8 cellular contexts compared by ENCODE assay signal in the genomic region with DNA sequence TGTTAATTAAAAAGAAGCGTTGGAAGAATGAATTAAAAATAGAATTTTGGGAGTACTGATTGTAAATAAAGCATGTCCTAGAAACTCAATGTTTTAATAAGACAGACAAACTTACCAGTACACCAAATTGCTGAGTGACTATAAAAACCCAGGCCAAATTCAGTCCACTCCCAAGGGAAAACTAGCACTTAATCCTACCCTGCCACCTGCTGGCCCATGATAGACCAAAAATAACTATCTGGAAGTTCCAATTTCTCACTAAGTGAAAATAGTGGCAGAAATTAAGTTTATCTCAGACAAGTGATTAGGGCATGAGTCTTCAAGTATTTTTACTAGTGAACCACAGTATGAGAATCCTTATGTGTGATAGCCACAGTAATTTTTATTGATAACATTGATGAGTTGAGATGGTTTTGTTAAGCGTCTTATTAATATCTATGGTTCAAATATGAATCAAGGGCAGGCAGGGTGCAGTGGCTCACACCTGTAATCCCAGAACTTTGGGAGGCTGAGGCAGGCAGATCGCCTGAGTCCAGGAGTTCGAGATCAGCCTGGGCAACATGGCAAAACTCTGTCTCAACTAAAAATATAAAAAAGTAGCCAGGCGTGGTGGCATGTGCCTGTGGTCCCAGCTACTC. TPM values are rescaled to one million over a fixed set of nuclear protein-coding genes. Genes with fewer than 3 reads are reported as not detected.
DNase-seq lines count a peak whose midpoint lies in the region; ATAC-seq and TF ChIP-seq lines count a peak whose summit lies in the region.

No MANE protein-coding gene starts in this region.

- DNase-seq in activated naive CD4-positive, alpha-beta T cell treated with anti-CD3 and anti-CD28 coated beads for 36 hours: peak; percentile 72
- no peak for DNase-seq in activated naive CD4-positive, alpha-beta T cell treated with Interleukin-2 at 50 U/mL for 16 hours
- DNase-seq in M059J (ENCODE audit: low read depth) (peak; percentile 67), SKM-1 (lab: John Stamatoyannopoulos, UW; ENCODE audit: unreplicated experiment) (peak; percentile 26), osteoblast (ENCODE audit: insufficient read length, low spot score, missing footprints) (peak; percentile 75), NCI-H128 (lab: John Stamatoyannopoulos, UW; ENCODE audit: unreplicated experiment) (no peak)
- DNase-seq in effector memory CD8-positive, alpha-beta T cell: no peak

- no peaks in the 10 kb centered on the region for H4K20me1 ChIP-seq in osteoblast (ENCODE audit: insufficient read depth, low read length)

- no peak overlapping the region for H3K4me2 ChIP-seq in osteoblast (ENCODE audit: insufficient read depth, low read length)

- H3K27me3 ChIP-seq in osteoblast (ENCODE audit: insufficient read depth, low read length): no peaks in the 10 kb centered on the region

- CTCF ChIA-PET in activated naive CD4-positive, alpha-beta T cell treated with anti-CD3 and anti-CD28 coated beads for 36 hours (lab: Charles Lee): interaction anchor here (1.1 to 1.5 kb wide), 2 partner anchors 10 to 738 kb away, joined by 4 to 6 read pairs; a partner anchor contains a TSS

- ATAC-seq in esophagus mucosa: peak; percentile 55
- no peak for ATAC-seq in effector memory CD8-positive, alpha-beta T cell (replicated peaks)

- H3K36me3 Mint-ChIP-seq in activated naive CD4-positive, alpha-beta T cell treated with anti-CD3 and anti-CD28 coated beads for 36 hours (ENCODE audit: low read depth): no peaks in the 10 kb centered on the region
- no peaks in the 10 kb centered on the region for H3K36me3 Mint-ChIP-seq in effector memory CD8-positive, alpha-beta T cell (ENCODE audit: insufficient read depth)

- no peaks in the 10 kb centered on the region for H3K9me3 ChIP-seq in osteoblast (ENCODE audit: low read depth, low read length)

- H3K4me1 Mint-ChIP-seq in activated naive CD4-positive, alpha-beta T cell treated with anti-CD3 and anti-CD28 coated beads for 36 hours (ENCODE audit: low read depth): no peaks in the 10 kb centered on the region
- no peaks in the 10 kb centered on the region for H3K4me1 Mint-ChIP-seq in effector memory CD8-positive, alpha-beta T cell (ENCODE audit: low read depth in 2 of 2)

- no peaks in the 10 kb centered on the region for H3K36me3 ChIP-seq in osteoblast (ENCODE audit: insufficient read depth, low read length)

- no peak overlapping the region for H3K4me3 ChIP-seq in osteoblast (ENCODE audit: insufficient read depth, low read length)

- no peak overlapping the region for H2AFZ ChIP-seq in osteoblast (ENCODE audit: low read length)

- no peaks in the 10 kb centered on the region for H3K27me3 Mint-ChIP-seq in activated naive CD4-positive, alpha-beta T cell treated with anti-CD3 and anti-CD28 coated beads for 36 hours (ENCODE audit: low read depth)
- H3K27me3 Mint-ChIP-seq in effector memory CD8-positive, alpha-beta T cell: no peaks in the 10 kb centered on the region

- H3K27ac ChIP-seq in osteoblast (ENCODE audit: low read depth, low read length): no peak overlapping the region

- H3K4me3 Mint-ChIP-seq in activated naive CD4-positive, alpha-beta T cell treated with anti-CD3 and anti-CD28 coated beads for 36 hours: no peak overlapping the region
- no peak overlapping the region for H3K4me3 Mint-ChIP-seq in effector memory CD8-positive, alpha-beta T cell

- no peaks in the 10 kb centered on the region for H3K79me2 ChIP-seq in osteoblast (ENCODE audit: insufficient read depth, low read length)

- no peak overlapping the region for H3K27ac Mint-ChIP-seq in activated naive CD4-positive, alpha-beta T cell treated with anti-CD3 and anti-CD28 coated beads for 36 hours
- H3K27ac Mint-ChIP-seq in effector memory CD8-positive, alpha-beta T cell: no peak overlapping the region

- no peaks in the 10 kb centered on the region for H3K9me3 Mint-ChIP-seq in activated naive CD4-positive, alpha-beta T cell treated with anti-CD3 and anti-CD28 coated beads for 36 hours
- H3K9me3 Mint-ChIP-seq in effector memory CD8-positive, alpha-beta T cell: no peaks in the 10 kb centered on the region

- H3K4me1 ChIP-seq in osteoblast (ENCODE audit: insufficient read depth, low read length): no peaks in the 10 kb centered on the region

- intact Hi-C loops in activated naive CD4-positive, alpha-beta T cell treated with anti-CD3 and anti-CD28 coated beads for 36 hours (cut with micrococcal nuclease): loop anchor here (1.0 to 2.0 kb wide), 3 partner anchors 538 to 914 kb away; no protein-coding TSS in a partner anchor

- TF ChIP-seq CTCF in osteoblast (IDR thresholded peaks at IDR 0.05; ENCODE audit: extremely low read depth, low read depth, low read length): peak; percentile 61

RNA-seq across cellular contexts. Expression of a gene that starts 9.8 kb away (rescaled TPM):
- 10 to 100 TPM; 36.6 to 43.0 TPM for total RNA-seq in activated naive CD4-positive, alpha-beta T cell treated with anti-CD3 and anti-CD28 coated beads for 36 hours
- total RNA-seq in M059J (2014; rRNA removed; shearing (Covaris generic)): 34.4 and 43.0 TPM in 2 replicates
- total RNA-seq in esophagus mucosa (16.1 TPM), osteoblast (16.6 and 17.1 TPM in 2 replicates)

Comparison
In these comparisons a context has a peak if more than half of its experiments do, and no peak if none do; other contexts are left out.
1. DNase-seq: peak in activated naive CD4-positive, alpha-beta T cell treated with anti-CD3 and anti-CD28 coated beads for 36 hours (single experiment), M059J (single experiment), SKM-1 (single experiment) and osteoblast (single experiment); none in activated naive CD4-positive, alpha-beta T cell treated with Interleukin-2 at 50 U/mL for 16 hours (single experiment), effector memory CD8-positive, alpha-beta T cell (0 of 3) and NCI-H128 (single experiment).